Comparison of ENCODE assay signal across 13 cellular contexts in genomic region chr21:32494946-32495703, GRCh38.
DNase-seq lines count a peak whose midpoint lies in the region; ATAC-seq, FAIRE-seq and TF ChIP-seq lines count a peak whose summit lies in the region.
"Had no signal": no experiment of that assay in that cellular context is flagged by ENCODE, and none has a peak within 500 bp of the region (broad histone marks: within the 10 kb centered on the region; RNA-seq: fewer than 3 reads in every experiment).

No MANE protein-coding gene starts in this region.

- dilution Hi-C loops in keratinocyte (cut with MboI; ENCODE audit: extremely low pct_ligation_motif_present, low sequenced_read_pairs), result no loop called here

- peaks cover 14% of the 10 kb centered on the region for H3K4me1 ChIP-seq in keratinocyte (ENCODE audit: control insufficient read depth, extremely low read depth, insufficient read depth, low read length)
- H3K4me1 ChIP-seq in vagina, result peaks cover 57% of the 10 kb centered on the region

- H3K4me3 Mint-ChIP-seq in activated T-cell treated with anti-CD3 and anti-CD28 coated beads, Interleukin-2, amount 50 U/mL, for 72 hours, result no peak overlapping the region
- H3K4me3 Mint-ChIP-seq: T-helper 2 cell treated with Interferon-gamma antibody and Interleukin-4, amounts not matched to agents 5 μg/mL and 100 μg/mL, for 36 hours had no signal

- H3K9me3 ChIP-seq in keratinocyte (ENCODE audit: control insufficient read depth, low read depth, low read length), result no peaks in the 10 kb centered on the region
- no peaks in the 10 kb centered on the region for H3K9me3 ChIP-seq in vagina
- H3K9me3 ChIP-seq: right atrium auricular region had no signal

- ATAC-seq in activated T-cell treated with anti-CD3 and anti-CD28 coated beads, Interleukin-2, amount 50 U/mL, for 72 hours (replicated peaks in 1 of 2), result no peak
- no peak for ATAC-seq in HG02678 (IDR thresholded peaks at IDR 0.05; ENCODE audit: unreplicated experiment)

- H3K4me2 ChIP-seq in keratinocyte (ENCODE audit: control insufficient read depth, extremely low read depth, insufficient read depth, low read depth, low read length), result peak overlapping the region; percentile 12

- H3K4me3 ChIP-seq in keratinocyte (ENCODE audit: control insufficient read depth in 2 of 3, extremely low read depth in 1 of 3, insufficient read depth in 2 of 3, low read depth in 1 of 3, low read length in 3 of 3), result no peak overlapping the region
- no peak overlapping the region for H3K4me3 ChIP-seq in vagina
- H3K4me3 ChIP-seq: right atrium auricular region had no signal

- no peak for TF ChIP-seq POLR2A in vagina (IDR thresholded peaks at IDR 0.05)

- H3K27me3 Mint-ChIP-seq in activated T-cell treated with anti-CD3 and anti-CD28 coated beads, Interleukin-2, amount 50 U/mL, for 72 hours (ENCODE audit: low read depth), result no peaks in the 10 kb centered on the region

- FAIRE-seq in keratinocyte (lab: Jason Lieb, UNC), result no peak
- FAIRE-seq: A204.1 had no signal

- H3K79me2 ChIP-seq in keratinocyte (ENCODE audit: control insufficient read depth, insufficient read depth, low read length), result no peaks in the 10 kb centered on the region

- H3K27ac ChIP-seq in keratinocyte (ENCODE audit: control insufficient read depth, insufficient read depth, low read length) (no peak overlapping the region), vagina (peak overlapping the region; percentile 83)
- H3K27ac ChIP-seq: right atrium auricular region had no signal

- no peaks in the 10 kb centered on the region for H4K20me1 ChIP-seq in keratinocyte (ENCODE audit: control insufficient read depth, extremely low read depth, insufficient read depth, low read length)

- H3K9me3 Mint-ChIP-seq in activated T-cell treated with anti-CD3 and anti-CD28 coated beads, Interleukin-2, amount 50 U/mL, for 72 hours, result no peaks in the 10 kb centered on the region
- H3K9me3 Mint-ChIP-seq: T-helper 2 cell treated with Interferon-gamma antibody and Interleukin-4, amounts not matched to agents 5 μg/mL and 100 μg/mL, for 36 hours had no signal

- no peak overlapping the region for H3K9ac ChIP-seq in keratinocyte (ENCODE audit: control insufficient read depth, extremely low read depth, insufficient read depth, low read length)

- no peaks in the 10 kb centered on the region for H3K9me1 ChIP-seq in keratinocyte (ENCODE audit: control insufficient read depth, extremely low read depth, insufficient read depth, low read length)

- peaks cover 5 to 13% of the 10 kb centered on the region in 2 donors for H3K36me3 Mint-ChIP-seq in activated T-cell treated with anti-CD3 and anti-CD28 coated beads, Interleukin-2, amount 50 U/mL, for 72 hours (ENCODE audit: insufficient read depth in 2 of 2)

- no peaks in the 10 kb centered on the region for H3K4me1 Mint-ChIP-seq in activated T-cell treated with anti-CD3 and anti-CD28 coated beads, Interleukin-2, amount 50 U/mL, for 72 hours (ENCODE audit: low read depth)

- no peak for DNase-seq in activated T-cell treated with anti-CD3 and anti-CD28 coated beads, Interleukin-2, amount 50 U/mL, for 72 hours
- no peak for DNase-seq in activated T-cell treated with anti-CD3 and anti-CD28 coated beads, Interleukin-2, amount 50 U/mL, for 1 hour
- DNase-seq in amniotic epithelial cell (ENCODE audit: low read depth) (peak; percentile 72), keratinocyte (ENCODE audit: low read depth, low spot score) (no peak), vagina (ENCODE audit: extremely low spot score in 2 of 2) (no peak), NCI-H1092 treated with DMSO at 0.1 percent for 48 hours (lab: John Stamatoyannopoulos, UW) (no peak), T-helper 9 cell (no peak)
- DNase-seq: activated naive CD4-positive, alpha-beta T cell; NCI-H510A treated with DMSO at 0.1 percent for 48 hours had no signal

- peak overlapping the region; percentile 21 for H3K27ac Mint-ChIP-seq in activated T-cell treated with anti-CD3 and anti-CD28 coated beads, Interleukin-2, amount 50 U/mL, for 72 hours
- H3K27ac Mint-ChIP-seq: T-helper 2 cell treated with Interferon-gamma antibody and Interleukin-4, amounts not matched to agents 5 μg/mL and 100 μg/mL, for 36 hours had no signal

- intact Hi-C loops in vagina (cut with DNase I), result no loop called here

- no peak for TF ChIP-seq CTCF in keratinocyte (optimal IDR thresholded peaks at IDR 0.05 in 1 of 3, IDR thresholded peaks at IDR 0.05 in 1 of 3, conservative IDR thresholded peaks at IDR 0.05 in 1 of 3; ENCODE audit: extremely low read depth in 1 of 3, insufficient read depth in 2 of 3, low read length in 3 of 3)
- no peak for TF ChIP-seq CTCF in vagina (IDR thresholded peaks at IDR 0.05)

- H3K27me3 ChIP-seq in keratinocyte (ENCODE audit: control insufficient read depth, extremely low read depth, insufficient read depth, low read length) (no peaks in the 10 kb centered on the region), vagina (no peaks in the 10 kb centered on the region)
- H3K27me3 ChIP-seq: right atrium auricular region had no signal

- H2AFZ ChIP-seq in keratinocyte (ENCODE audit: control insufficient read depth, low read length), result no peak overlapping the region

- H3K36me3 ChIP-seq in keratinocyte (ENCODE audit: control insufficient read depth in 2 of 2, extremely low read depth in 1 of 2, insufficient read depth in 2 of 2, low read length in 2 of 2), result peaks cover 0 to 6% of the 10 kb centered on the region in 2 experiments
- no peaks in the 10 kb centered on the region for H3K36me3 ChIP-seq in vagina
